In the genomic region with DNA sequence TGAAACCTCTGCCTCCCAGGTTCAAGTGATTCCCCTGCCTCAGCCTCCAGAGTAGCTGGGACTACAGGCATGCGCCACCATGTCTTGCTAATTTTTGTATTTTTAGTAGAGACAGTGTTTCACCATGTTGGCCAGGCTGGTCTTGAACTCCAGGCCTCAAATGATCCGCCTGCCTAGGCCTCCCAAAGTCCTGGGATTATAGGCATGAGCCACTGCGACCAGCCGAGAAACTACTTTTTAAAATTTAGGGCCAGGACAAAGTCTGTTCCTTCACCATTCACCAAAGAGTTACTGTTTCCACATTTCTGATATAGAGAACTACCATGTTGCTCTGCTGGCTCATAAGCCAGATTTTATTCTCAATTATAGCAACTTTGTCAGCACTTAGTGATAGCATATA, we compare ENCODE assay signal across 9 cellular contexts. TPM values are rescaled to one million over a fixed set of nuclear protein-coding genes. Genes with fewer than 3 reads are reported as not detected.
"Had no signal": no experiment of that assay in that cellular context is flagged by ENCODE, and none has a peak within 500 bp of the region (broad histone marks: within the 10 kb centered on the region; RNA-seq: fewer than 3 reads in every experiment).

No MANE protein-coding gene starts in this region.

RNA-seq across cellular contexts. Expression of a gene that starts 3.1 kb away (rescaled TPM):
- total RNA-seq: OCI-LY7, PC-3, PC-9, Peyer's patch, Right ventricle myocardium inferior, Right ventricle myocardium superior, RPMI7951, SK-MEL-5, T-cell had no signal

RNA-seq across cellular contexts. Expression of a gene that starts 49.5 kb away (rescaled TPM):
- total RNA-seq: OCI-LY7 had no signal
